In the genomic region with DNA sequence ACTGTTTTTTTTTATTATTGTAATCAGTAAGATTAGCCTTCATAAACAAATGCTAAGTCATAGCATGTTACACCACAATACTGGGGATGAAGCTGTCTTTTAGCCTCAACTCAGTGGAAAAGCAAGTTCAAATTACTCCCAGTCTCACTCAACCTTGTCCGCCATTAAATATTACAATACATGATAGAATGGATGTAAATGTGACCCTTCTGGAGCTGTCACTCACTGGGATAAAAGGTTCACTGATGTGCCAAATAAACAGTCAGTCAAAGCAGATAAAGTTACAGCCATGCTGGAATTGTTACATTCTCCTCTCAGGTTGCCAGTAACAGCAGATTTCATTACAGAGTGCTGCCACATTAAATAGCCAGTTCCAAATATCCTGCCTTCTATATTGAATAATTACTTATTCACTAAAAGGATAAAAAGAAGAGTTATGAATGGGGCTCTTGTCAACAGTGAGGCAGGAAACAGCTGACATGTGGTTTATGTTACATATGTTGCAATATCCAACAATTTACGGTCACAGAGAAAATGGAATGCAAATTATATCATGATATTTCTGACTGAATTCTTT, we compare ENCODE assay signal across 1 cellular context.
A peak's percentile ranks its signal among the peaks of the same experiment; 100 is the strongest.
TF ChIP-seq lines count a peak whose summit lies in the region.

No MANE protein-coding gene starts in this region.

TF ChIP-seq in SK-N-SH, 30 proteins besides CTCF, POLR2A, EP300 and RAD21 (continued from another document):
- TF ChIP-seq, protein P1, sequence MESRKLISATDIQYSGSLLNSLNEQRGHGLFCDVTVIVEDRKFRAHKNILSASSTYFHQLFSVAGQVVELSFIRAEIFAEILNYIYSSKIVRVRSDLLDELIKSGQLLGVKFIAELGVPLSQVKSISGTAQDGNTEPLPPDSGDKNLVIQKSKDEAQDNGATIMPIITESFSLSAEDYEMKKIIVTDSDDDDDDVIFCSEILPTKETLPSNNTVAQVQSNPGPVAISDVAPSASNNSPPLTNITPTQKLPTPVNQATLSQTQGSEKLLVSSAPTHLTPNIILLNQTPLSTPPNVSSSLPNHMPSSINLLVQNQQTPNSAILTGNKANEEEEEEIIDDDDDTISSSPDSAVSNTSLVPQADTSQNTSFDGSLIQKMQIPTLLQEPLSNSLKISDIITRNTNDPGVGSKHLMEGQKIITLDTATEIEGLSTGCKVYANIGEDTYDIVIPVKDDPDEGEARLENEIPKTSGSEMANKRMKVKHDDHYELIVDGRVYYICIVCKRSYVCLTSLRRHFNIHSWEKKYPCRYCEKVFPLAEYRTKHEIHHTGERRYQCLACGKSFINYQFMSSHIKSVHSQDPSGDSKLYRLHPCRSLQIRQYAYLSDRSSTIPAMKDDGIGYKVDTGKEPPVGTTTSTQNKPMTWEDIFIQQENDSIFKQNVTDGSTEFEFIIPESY (IDR thresholded peaks at IDR 0.05; ENCODE audit: borderline replicate concordance, low read depth) = no peak; the same call in 1 of the 2 replicates
- TF ChIP-seq, protein P2, sequence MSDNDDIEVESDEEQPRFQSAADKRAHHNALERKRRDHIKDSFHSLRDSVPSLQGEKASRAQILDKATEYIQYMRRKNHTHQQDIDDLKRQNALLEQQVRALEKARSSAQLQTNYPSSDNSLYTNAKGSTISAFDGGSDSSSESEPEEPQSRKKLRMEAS (IDR thresholded peaks at IDR 0.05; ENCODE audit: low read depth) = no peak
- TF ChIP-seq NFIC (IDR thresholded peaks at IDR 0.05; ENCODE audit: borderline replicate concordance) (peak; percentile 35; the same call in 1 of the 2 replicates), NRF1 (IDR thresholded peaks at IDR 0.05; ENCODE audit: low read depth, low read length) (no peak)
